Comparison of ENCODE assay signal across 12 cellular contexts in the genomic region with DNA sequence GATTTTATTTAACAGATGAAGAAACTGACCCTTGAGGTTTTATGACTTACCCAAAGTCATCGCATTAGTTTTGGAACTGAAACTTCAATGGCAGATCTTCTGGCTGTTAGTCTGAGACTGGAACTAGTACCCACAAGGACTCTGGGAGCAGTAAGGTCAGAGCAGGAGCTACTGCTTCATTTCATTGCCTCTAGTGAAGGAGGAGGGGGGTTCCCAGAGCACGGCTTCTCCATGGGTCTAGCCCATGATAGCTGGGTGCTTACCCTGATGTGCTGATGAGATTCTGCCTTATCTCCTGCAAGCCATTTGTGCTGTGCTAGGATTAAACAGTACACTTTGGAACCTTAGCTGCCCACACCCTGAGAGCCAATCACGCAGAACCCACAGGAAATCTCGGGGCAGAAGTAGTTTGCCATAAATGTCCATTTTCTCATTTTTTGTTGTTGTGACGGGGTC.
DNase-seq lines count a peak whose midpoint lies in the region; ATAC-seq and TF ChIP-seq lines count a peak whose summit lies in the region.
"Had no signal": no experiment of that assay in that cellular context is flagged by ENCODE, and none has a peak within 500 bp of the region (broad histone marks: within the 10 kb centered on the region; RNA-seq: fewer than 3 reads in every experiment).

No MANE protein-coding gene starts in this region.

- ATAC-seq in GM19372 (IDR thresholded peaks at IDR 0.05; ENCODE audit: low read depth, unreplicated experiment) (peak; percentile 50), HG02763 (IDR thresholded peaks at IDR 0.05; ENCODE audit: unreplicated experiment) (peak; percentile 54), HG03571 (IDR thresholded peaks at IDR 0.05; ENCODE audit: unreplicated experiment) (peak; percentile 43)

- peak overlapping the region; percentile 41 for H3K4me3 ChIP-seq in GM12865 (ENCODE audit: low read depth, low read length)
- H3K4me3 ChIP-seq: testis had no signal

- DNase-seq in GM12865 (ENCODE audit: low read depth) (peak; percentile 72), NCI-H2081 (lab: John Stamatoyannopoulos, UW) (no peak), HK-2 (ENCODE audit: unreplicated experiment) (no peak), NCI-H1930 (lab: John Stamatoyannopoulos, UW) (no peak), NK-92 (lab: John Stamatoyannopoulos, UW; ENCODE audit: unreplicated experiment) (no peak)
- DNase-seq: activated T-cell treated with anti-CD3 and anti-CD28 coated beads for 4 hours, AML-193, NCI-H345, testis had no signal

- no peak for TF ChIP-seq CTCF in GM12865 (IDR thresholded peaks at IDR 0.05; ENCODE audit: insufficient read depth, low read depth, low read length, missing control alignments)
